Comparison of ENCODE assay signal across 21 cellular contexts in the genomic region with DNA sequence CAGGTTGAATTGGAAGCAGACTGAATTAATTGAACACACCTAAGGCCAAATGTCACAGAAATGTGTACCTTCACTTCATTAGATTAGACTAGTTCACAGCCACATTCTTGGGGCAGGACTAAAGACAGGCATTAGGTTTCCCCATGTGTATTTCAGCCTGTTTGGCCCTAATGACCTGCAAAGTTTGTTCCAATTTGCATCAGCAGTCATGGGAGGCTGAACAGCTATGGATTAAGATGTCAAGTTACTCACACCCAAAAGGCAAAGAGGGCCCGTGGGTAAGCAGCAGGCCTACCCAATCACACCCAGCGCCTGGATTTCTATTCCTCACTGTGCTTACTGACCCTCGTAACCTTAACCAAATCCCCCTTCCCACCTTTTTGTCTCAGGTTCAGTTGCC.
DNase-seq lines count a peak whose midpoint lies in the region; ATAC-seq and TF ChIP-seq lines count a peak whose summit lies in the region.
"Had no signal": no experiment of that assay in that cellular context is flagged by ENCODE, and none has a peak within 500 bp of the region (broad histone marks: within the 10 kb centered on the region; RNA-seq: fewer than 3 reads in every experiment).

No MANE protein-coding gene starts in this region.

- TF ChIP-seq CTCF in GM12865 (IDR thresholded peaks at IDR 0.05; ENCODE audit: insufficient read depth, low read depth, low read length, missing control alignments) (no peak), nephron progenitor cell (IDR thresholded peaks at IDR 0.05) (no peak), OCI-LY7 (conservative IDR thresholded peaks at IDR 0.05; ENCODE audit: low read length) (no peak)

- H3K4me3 Mint-ChIP-seq in nephron progenitor cell = no peak overlapping the region
- H3K4me3 Mint-ChIP-seq: activated T-cell treated with anti-CD3 and anti-CD28 coated beads, Interleukin-2, amount 50 U/mL, for 4 hours; CD4-positive, CD25-positive, alpha-beta regulatory T cell; central memory CD8-positive, alpha-beta T cell; endodermal cell had no signal

- H3K4me3 ChIP-seq in GM12865 (ENCODE audit: low read depth, low read length) = no peak overlapping the region
- no peak overlapping the region for H3K4me3 ChIP-seq in OCI-LY7 (ENCODE audit: low read depth, low read length, poor library complexity, severe bottlenecking)
- H3K4me3 ChIP-seq: A549, HAP-1, left lung, tibial nerve had no signal

- H3K9me3 Mint-ChIP-seq in nephron progenitor cell = peaks cover 25% of the 10 kb centered on the region
- H3K9me3 Mint-ChIP-seq: central memory CD8-positive, alpha-beta T cell; endodermal cell had no signal

- CTCF ChIA-PET in OCI-LY7 (lab: Charles Lee; ENCODE audit: unreplicated experiment) = interaction anchor here (0.7 kb wide), 1 partner anchor 112 kb away, joined by 5 read pairs; no protein-coding TSS in a partner anchor

- no peaks in the 10 kb centered on the region for H4K20me1 ChIP-seq in OCI-LY7 (ENCODE audit: insufficient read depth, low read length)

- no peak overlapping the region for H2AFZ ChIP-seq in OCI-LY7 (ENCODE audit: low read length)

- no peak overlapping the region for H3K27ac ChIP-seq in OCI-LY7 (ENCODE audit: low read depth, low read length, poor library complexity, severe bottlenecking)
- H3K27ac ChIP-seq: A549, left lung, tibial nerve had no signal

- BruUV-seq in OCI-LY7 (replicated peaks; lab: Mats Ljungman, UMichigan) = no TSS peak

- H3K27ac Mint-ChIP-seq in nephron progenitor cell = no peak overlapping the region
- H3K27ac Mint-ChIP-seq: CD4-positive, CD25-positive, alpha-beta regulatory T cell; endodermal cell had no signal

- peak; percentile 56 for DNase-seq in GM12865 (ENCODE audit: low read depth)
- DNase-seq in NAMALWA (ENCODE audit: low spot score) = peak; percentile 12
- no peak for DNase-seq in nephron progenitor cell
- no peak for DNase-seq in OCI-LY7 (ENCODE audit: low spot score)
- DNase-seq: activated CD4-positive, alpha-beta T cell treated with anti-CD3 and anti-CD28 coated beads, Interleukin-2, amount 50 U/mL, for 48 hours; activated T-cell treated with anti-CD3 and anti-CD28 coated beads, Interleukin-2, amount 50 U/mL, for 4 hours; CD4-positive, CD25-positive, alpha-beta regulatory T cell; endodermal cell; left lung; NCI-H1694 treated with DMSO at 0.1 percent for 48 hours; NCI-H510A; stimulated activated CD4-positive, alpha-beta T cell treated with anti-CD3 and anti-CD28 coated beads, Interleukin-4, amount 100 ng/mL, for 4 hours had no signal

- H3K79me2 ChIP-seq in OCI-LY7 (ENCODE audit: insufficient read depth, low read depth, low read length) = no peaks in the 10 kb centered on the region

- H3K36me3 Mint-ChIP-seq in nephron progenitor cell (ENCODE audit: low read depth) = peaks cover 50% of the 10 kb centered on the region

- H3K4me2 ChIP-seq in OCI-LY7 (ENCODE audit: low read length) = no peak overlapping the region
- H3K4me2 ChIP-seq: A549 had no signal

- peaks cover 12% of the 10 kb centered on the region; the same call in 1 of the 2 replicates for H3K9me3 ChIP-seq in OCI-LY7 (ENCODE audit: low read length)
- H3K9me3 ChIP-seq: A549, HAP-1, left lung had no signal

- H3K4me1 ChIP-seq in OCI-LY7 (ENCODE audit: insufficient read depth, low read length, poor library complexity, severe bottlenecking) = peaks cover 12% of the 10 kb centered on the region
- H3K4me1 ChIP-seq: A549, HAP-1 had no signal

- ATAC-seq in GM19035 (IDR thresholded peaks at IDR 0.05; ENCODE audit: unreplicated experiment) (peak; percentile 37), HG02798 (IDR thresholded peaks at IDR 0.05; ENCODE audit: poor library complexity, unreplicated experiment) (peak; percentile 26), HG02763 (IDR thresholded peaks at IDR 0.05; ENCODE audit: unreplicated experiment) (no peak), GM21723 (IDR thresholded peaks at IDR 0.05; ENCODE audit: unreplicated experiment) (no peak)
- ATAC-seq: A549; activated T-cell treated with anti-CD3 and anti-CD28 coated beads, Interleukin-2, amount 50 U/mL, for 4 hours; left lung; SK-N-SH treated with all-trans-retinoic acid at 6 μM for 48 hours had no signal

- intact Hi-C loops in OCI-LY7 (cut with micrococcal nuclease; ENCODE audit: unreplicated experiment) = no loop called here

- H3K9me2 ChIP-seq in OCI-LY7 (ENCODE audit: insufficient read depth, low read length) = no peaks in the 10 kb centered on the region

- H3K4me1 Mint-ChIP-seq in nephron progenitor cell = peaks cover 53% of the 10 kb centered on the region

- POLR2A ChIA-PET in OCI-LY7 (lab: Charles Lee) = interaction anchor here (0.6 kb wide), 1 partner anchor 438 kb away, joined by 3 read pairs; no protein-coding TSS in a partner anchor

- peaks cover 57% of the 10 kb centered on the region for H3K36me3 ChIP-seq in OCI-LY7 (ENCODE audit: insufficient read depth, low read length)
- H3K36me3 ChIP-seq: HAP-1 had no signal

- H3K27me3 Mint-ChIP-seq in nephron progenitor cell (ENCODE audit: low read depth, poor library complexity) = peaks cover 9% of the 10 kb centered on the region
- H3K27me3 Mint-ChIP-seq: CD4-positive, CD25-positive, alpha-beta regulatory T cell; central memory CD8-positive, alpha-beta T cell had no signal

Comparison
In these comparisons a context has a peak if more than half of its experiments do, and no peak if none do; other contexts are left out.
1. DNase-seq: peak in GM12865 (single experiment) and NAMALWA (single experiment); none in nephron progenitor cell (single experiment) and OCI-LY7 (single experiment).
2. ATAC-seq: peak in GM19035 (single experiment) and HG02798 (single experiment); none in HG02763 (single experiment) and GM21723 (single experiment).